1 cellular context compared by ENCODE assay signal in the genomic region with DNA sequence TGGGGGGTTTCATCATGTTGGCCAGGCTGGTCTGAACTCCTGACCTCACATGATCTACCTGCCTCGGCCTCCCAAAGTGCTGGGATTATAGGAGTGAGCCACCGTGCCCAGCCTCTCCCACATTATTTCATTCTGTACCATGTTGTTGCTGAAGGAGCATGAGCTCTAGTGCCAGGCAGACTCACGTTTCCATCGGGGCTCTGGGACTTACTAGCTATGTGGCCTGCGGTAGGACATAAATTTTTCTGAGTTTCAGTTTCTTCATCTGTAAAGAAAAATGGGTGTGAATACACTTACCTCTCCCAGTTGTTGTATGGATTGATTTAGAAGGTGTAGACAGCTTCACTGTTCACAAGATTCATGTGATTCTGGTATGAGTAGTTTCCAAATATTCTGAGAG.
TF ChIP-seq lines count a peak whose summit lies in the region.

No MANE protein-coding gene starts in this region.

TF ChIP-seq in GM12878, 131 proteins besides CTCF, POLR2A, EP300 and RAD21:
- TF ChIP-seq JUNB (IDR thresholded peaks at IDR 0.05) (no peak), BHLHE40 (IDR thresholded peaks at IDR 0.05; ENCODE audit: borderline replicate concordance in 1 of 2, low read depth in 2 of 2, low read length in 1 of 2) (peak; percentile 56 to 81), ZBTB11 (CRISPR knock-in tag; IDR thresholded peaks at IDR 0.05) (no peak)
